ENCODE assay signal across 8 cellular contexts in the genomic region with DNA sequence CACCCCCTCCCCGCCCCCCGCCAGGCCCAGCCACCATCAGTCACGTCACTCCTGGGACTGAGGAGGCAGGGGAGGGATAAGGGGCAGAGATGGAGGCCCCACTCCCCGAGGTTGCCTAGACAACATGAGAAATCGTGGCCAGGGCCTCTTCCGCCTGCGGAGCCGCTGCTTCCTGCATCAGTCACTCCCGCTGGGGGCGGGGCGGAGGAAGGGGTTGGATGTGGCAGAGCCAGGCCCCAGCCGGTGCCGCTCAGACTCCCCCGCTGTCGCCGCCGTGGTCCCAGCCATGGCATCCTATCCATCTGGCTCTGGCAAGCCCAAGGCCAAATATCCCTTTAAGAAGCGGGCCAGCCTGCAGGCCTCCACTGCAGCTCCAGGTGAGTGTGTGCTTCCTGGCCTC. TPM values are rescaled to one million over a fixed set of nuclear protein-coding genes. Genes with fewer than 3 reads are reported as not detected.
A peak's percentile ranks its signal among the peaks of the same experiment; 100 is the strongest.
DNase-seq lines count a peak whose midpoint lies in the region; ATAC-seq and TF ChIP-seq lines count a peak whose summit lies in the region.

No MANE protein-coding gene starts in this region.

- H3K36me3 ChIP-seq in spleen, result peaks cover 0 to 11% (median 5%) of the 10 kb centered on the region in 6 donors

- H3K27ac Mint-ChIP-seq in activated B cell treated with CpG ODN at 0.5 μM for 24 hours, result peak overlapping the region; percentile 93

- intact Hi-C loops in activated B cell treated with CpG ODN at 0.5 μM for 24 hours (cut with micrococcal nuclease) (loop anchor here (2.0 to 10.0 kb wide), 3 partner anchors 36 to 509 kb away; a partner anchor contains a TSS), spleen (cut with DNase I; ENCODE audit: low total_unique reads) (no loop called here)

- peaks cover 78% of the 10 kb centered on the region for H3K4me1 Mint-ChIP-seq in activated B cell treated with CpG ODN at 0.5 μM for 24 hours

- peak overlapping the region; percentile 66 to 98 (median 88) for H3K27ac ChIP-seq in spleen

- peak overlapping the region; percentile 90 for H3K4me3 Mint-ChIP-seq in activated B cell treated with CpG ODN at 0.5 μM for 24 hours

- POLR2A ChIA-PET in activated B cell treated with CpG ODN at 0.5 μM for 24 hours (lab: Charles Lee), result interaction anchor here (0.6 to 2.8 kb wide), 5 partner anchors 22 to 391 kb away, joined by 3 to 35 read pairs (median 6); a partner anchor contains a TSS

- H3K9me3 ChIP-seq in spleen, result no peaks in the 10 kb centered on the region

- H3K4me3 ChIP-seq in cardiac fibroblast (replicated peaks in 1 of 2; ENCODE audit: low read depth in 2 of 2, low read length in 2 of 2) (peak overlapping the region; percentile 73 to 89), spleen (peak overlapping the region; percentile 66 to 84 (median 70))

- 0 to 1% (median 0%) methylated on average over 8 to 18 of the region's 18 CpGs for whole genome bisulfite sequencing in spleen, 5 donors

- H3K4me1 ChIP-seq in spleen, result peaks cover 35 to 100% (median 81%) of the 10 kb centered on the region in 6 donors

- H3K27me3 ChIP-seq in spleen (replicated peaks in 1 of 7), result no peaks in the 10 kb centered on the region

- CTCF ChIA-PET in activated B cell treated with CpG ODN at 0.5 μM for 24 hours (lab: Charles Lee), result interaction anchor here (0.7 to 2.3 kb wide), 4 partner anchors 9 to 127 kb away, joined by 3 to 11 read pairs (median 8); a partner anchor contains a TSS

- no peak for TF ChIP-seq POLR2A in spleen (IDR thresholded peaks at IDR 0.05)

- DNase-seq in AG08396 (ENCODE audit: low spot score) (peak; percentile 96), NCI-H2227 treated with DMSO at 0.1 percent for 48 hours (lab: John Stamatoyannopoulos, UW) (peak; percentile 92), activated B cell treated with CpG ODN at 0.5 μM for 24 hours (peak; percentile 80), cardiac fibroblast (ENCODE audit: low read depth in 2 of 2) (peak; percentile 94 to 97), iris pigment epithelial cell (ENCODE audit: low read depth) (peak; percentile 96), spleen (peak; percentile 100)

- ATAC-seq in GM19023 (IDR thresholded peaks at IDR 0.05; ENCODE audit: unreplicated experiment) (peak; percentile 71), HG03196 (IDR thresholded peaks at IDR 0.05; ENCODE audit: unreplicated experiment) (peak; percentile 60), activated B cell treated with CpG ODN at 0.5 μM for 24 hours (ENCODE audit: low read depth) (peak; percentile 67)

- TF ChIP-seq CTCF in activated B cell treated with CpG ODN at 0.5 μM for 24 hours (IDR thresholded peaks at IDR 0.05), result no peak
- no peak for TF ChIP-seq CTCF in cardiac fibroblast (IDR thresholded peaks at IDR 0.05; ENCODE audit: low read depth, low read length)
- peak in 1 of 11 experiments; percentile 27 for TF ChIP-seq CTCF in spleen (IDR thresholded peaks at IDR 0.05 in 8 of 11, conservative IDR thresholded peaks at IDR 0.05 in 3 of 11)

- no peaks in the 10 kb centered on the region for H3K9me3 Mint-ChIP-seq in activated B cell treated with CpG ODN at 0.5 μM for 24 hours

- peaks cover 9% of the 10 kb centered on the region for H3K36me3 Mint-ChIP-seq in activated B cell treated with CpG ODN at 0.5 μM for 24 hours (ENCODE audit: low read depth)

- H3K27me3 Mint-ChIP-seq in activated B cell treated with CpG ODN at 0.5 μM for 24 hours, result no peaks in the 10 kb centered on the region

RNA-seq across cellular contexts. Expression of a gene that starts 1.3 kb away (rescaled TPM):
- 56.8 and 64.9 TPM in 2 replicates for total RNA-seq in activated B cell treated with CpG ODN at 0.5 μM for 24 hours
- 100 to 1,000 TPM; 112 to 193 (median 170) TPM for total RNA-seq in spleen
- 10 to 100 TPM; 25.2 to 66.1 (median 60.3) TPM for polyA plus RNA-seq in spleen

RNA-seq across cellular contexts. Expression of a gene that starts 1.5 kb away (rescaled TPM):
- total RNA-seq in activated B cell treated with CpG ODN at 0.5 μM for 24 hours (0.71 TPM in 1 of 2 replicates, not detected in the other), spleen (under 1 TPM in 2 of 7 donors, not detected in 5; 0.59 to 0.92 TPM)
- under 1 TPM in 1 of 3 donors, not detected in 2; 0.08 TPM for polyA plus RNA-seq in spleen

RNA-seq across cellular contexts. Expression of a gene that starts 35.0 kb away (rescaled TPM):
- total RNA-seq in activated B cell treated with CpG ODN at 0.5 μM for 24 hours (13.1 and 13.7 TPM in 2 replicates), spleen (10 to 100 TPM; 23.4 to 53.8 (median 33.8) TPM)
- 10 to 100 TPM; 14.8 to 37.8 (median 16.5) TPM for polyA plus RNA-seq in spleen

RNA-seq across cellular contexts. Expression of a gene that starts 47.0 kb away (rescaled TPM):
- total RNA-seq in activated B cell treated with CpG ODN at 0.5 μM for 24 hours (9.2 and 11.0 TPM in 2 replicates), spleen (100 to 1,000 TPM in 1 of 7 donors, 10 to 100 TPM in 6; 34.8 to 100 (median 52.2) TPM)
- 10 to 100 TPM; 26.2 to 80.9 (median 67.9) TPM for polyA plus RNA-seq in spleen

Comparison
In these comparisons a context has a peak if more than half of its experiments do, and no peak if none do; other contexts are left out.
1. Peak in every context shown above with its lines: DNase-seq, ATAC-seq, H3K4me3 ChIP-seq and H3K27ac ChIP-seq.